1 cellular context compared by ENCODE assay signal in genomic region chr1:62783736-62784508, GRCh38.
A peak's percentile ranks its signal among the peaks of the same experiment; 100 is the strongest.
TF ChIP-seq lines count a peak whose summit lies in the region.

Gene ATG4C, plus strand, starts transcription at chr1:62784132. Its CDS starts 19,655 bp downstream, at chr1:62803787.

TF ChIP-seq in K562, 482 proteins besides CTCF, POLR2A, EP300 and RAD21 (continued from another document and continues in another):
- TF ChIP-seq E2F5 (CRISPR knock-in tag; IDR thresholded peaks at IDR 0.05) (no peak), ZNF146 (CRISPR knock-in tag; IDR thresholded peaks at IDR 0.05; ENCODE audit: unreplicated experiment) (no peak), E2F3 (CRISPR knock-in tag; IDR thresholded peaks at IDR 0.05) (0 out of 2 replicates have a peak, but pooled peaks have one; percentile 40), DEAF1 (CRISPR knock-in tag; IDR thresholded peaks at IDR 0.05) (no peak), ZFP91 (CRISPR knock-in tag; IDR thresholded peaks at IDR 0.05) (no peak), ZNF449 (CRISPR knock-in tag; IDR thresholded peaks at IDR 0.05) (no peak), DACH1 (IDR thresholded peaks at IDR 0.05; ENCODE audit: partially characterized antibody) (no peak), ZBTB33 (CRISPR knock-in tag; IDR thresholded peaks at IDR 0.05) (no peak; the same call in 1 of the 2 replicates), CUX1 (CRISPR knock-in tag; IDR thresholded peaks at IDR 0.05) (no peak), REST (CRISPR knock-in tag; IDR thresholded peaks at IDR 0.05; ENCODE audit: low read depth) (0 out of 2 replicates have a peak, but pooled peaks have one; percentile 16), CHD7 (IDR thresholded peaks at IDR 0.05; ENCODE audit: low read depth, low read length) (no peak), POLR2B (IDR thresholded peaks at IDR 0.05; ENCODE audit: low read depth, partially characterized antibody) (peak; percentile 76), PURB (CRISPR knock-in tag; IDR thresholded peaks at IDR 0.05; ENCODE audit: low read depth) (no peak), ZNF778 (CRISPR knock-in tag; IDR thresholded peaks at IDR 0.05) (no peak)
